In genomic region chr9:37508834-37509206, GRCh38 we compare ENCODE assay signal across 14 cellular contexts. TPM values are rescaled to one million over a fixed set of nuclear protein-coding genes. Genes with fewer than 3 reads are reported as not detected.
DNase-seq lines count a peak whose midpoint lies in the region; ATAC-seq and TF ChIP-seq lines count a peak whose summit lies in the region.
"Had no signal": no experiment of that assay in that cellular context is flagged by ENCODE, and none has a peak within 500 bp of the region (broad histone marks: within the 10 kb centered on the region; RNA-seq: fewer than 3 reads in every experiment).

No MANE protein-coding gene starts in this region.

- peak overlapping the region; percentile 37 to 65 for H3K27ac Mint-ChIP-seq in activated naive CD4-positive, alpha-beta T cell treated with anti-CD3 and anti-CD28 coated beads, Interleukin-2, amount 50 U/mL, for 72 hours
- peak overlapping the region; percentile 82 for H3K27ac Mint-ChIP-seq in T-helper 17 cell
- H3K27ac Mint-ChIP-seq: mesothelial cell of epicardium had no signal

- H3K36me3 Mint-ChIP-seq in activated naive CD4-positive, alpha-beta T cell treated with anti-CD3 and anti-CD28 coated beads, Interleukin-2, amount 50 U/mL, for 72 hours = peaks cover 2 to 9% of the 10 kb centered on the region in 2 donors
- H3K36me3 Mint-ChIP-seq in T-helper 17 cell (ENCODE audit: low read depth) = peaks cover 4% of the 10 kb centered on the region

- CTCF ChIA-PET in PC-9 (lab: Charles Lee) = no interaction called here

- no peak overlapping the region for H3K4me2 ChIP-seq in PC-9

- no peaks in the 10 kb centered on the region for H3K9me2 ChIP-seq in PC-9 (ENCODE audit: insufficient read depth)

- H3K27ac ChIP-seq in PC-9 = no peak overlapping the region
- H3K27ac ChIP-seq: transverse colon had no signal

- intact Hi-C loops in left colon (cut with DNase I, micrococcal nuclease) = no loop called here
- intact Hi-C loops in PC-9 (cut with micrococcal nuclease; ENCODE audit: unreplicated experiment) = no loop called here

- no peaks in the 10 kb centered on the region for H3F3A ChIP-seq in PC-9 (ENCODE audit: insufficient read depth, low read depth)

- H4K20me1 ChIP-seq in PC-9 (ENCODE audit: insufficient read depth) = no peaks in the 10 kb centered on the region

- no peaks in the 10 kb centered on the region for H3K36me3 ChIP-seq in PC-9 (ENCODE audit: low read depth)
- H3K36me3 ChIP-seq: transverse colon had no signal

- DNase-seq in activated naive CD4-positive, alpha-beta T cell treated with anti-CD3 and anti-CD28 coated beads, Interleukin-2, amount 50 U/mL, for 72 hours (ENCODE audit: low spot score in 2 of 2) = no peak
- no peak for DNase-seq in activated naive CD4-positive, alpha-beta T cell treated with Interleukin-2 at 50 U/mL for 16 hours
- DNase-seq in T-helper 17 cell (no peak), left colon (no peak), PC-9 (no peak), NCI-H2196 (lab: John Stamatoyannopoulos, UW; ENCODE audit: unreplicated experiment) (no peak)
- DNase-seq: activated gamma-delta T cell; Calu3; NCI-H1092 treated with DMSO at 0.1 percent for 48 hours; stimulated activated CD4-positive, alpha-beta T cell treated with anti-CD3 and anti-CD28 coated beads, Interleukin-4, amount 100 ng/mL, for 4 hours; transverse colon had no signal

- BruUV-seq in PC-9 (replicated peaks; lab: Mats Ljungman, UMichigan) = no TSS peak

- no peaks in the 10 kb centered on the region for H3K27me3 ChIP-seq in PC-9 (ENCODE audit: insufficient read depth, low read depth)
- H3K27me3 ChIP-seq: transverse colon had no signal

- no peak overlapping the region for H2AFZ ChIP-seq in PC-9

- H3K4me3 Mint-ChIP-seq in T-helper 17 cell = no peak overlapping the region
- H3K4me3 Mint-ChIP-seq: mesothelial cell of epicardium had no signal

- no peaks in the 10 kb centered on the region for H3K9me3 Mint-ChIP-seq in activated naive CD4-positive, alpha-beta T cell treated with anti-CD3 and anti-CD28 coated beads, Interleukin-2, amount 50 U/mL, for 72 hours
- H3K9me3 Mint-ChIP-seq: mesothelial cell of epicardium had no signal

- H3K4me1 ChIP-seq in PC-9 (replicated peaks; ENCODE audit: insufficient read depth) = no peaks in the 10 kb centered on the region
- H3K4me1 ChIP-seq: transverse colon had no signal

- no peak for TF ChIP-seq CTCF in PC-9 (conservative IDR thresholded peaks at IDR 0.05)

- peaks cover 26% of the 10 kb centered on the region for H3K4me1 Mint-ChIP-seq in T-helper 17 cell
- H3K4me1 Mint-ChIP-seq: mesothelial cell of epicardium had no signal

- no peak overlapping the region for H3K4me3 ChIP-seq in PC-9
- H3K4me3 ChIP-seq: transverse colon had no signal

- no peaks in the 10 kb centered on the region for H3K9me3 ChIP-seq in T-helper 17 cell (ENCODE audit: control insufficient read depth, low read length, poor library complexity, severe bottlenecking)
- H3K9me3 ChIP-seq in PC-9 (ENCODE audit: insufficient read depth, low read depth) = no peaks in the 10 kb centered on the region
- H3K9me3 ChIP-seq: transverse colon had no signal

- no peaks in the 10 kb centered on the region for H3K79me2 ChIP-seq in PC-9 (ENCODE audit: low read depth)

- ATAC-seq in activated naive CD4-positive, alpha-beta T cell treated with anti-CD3 and anti-CD28 coated beads, Interleukin-2, amount 50 U/mL, for 72 hours = no peak
- ATAC-seq in T-helper 17 cell (no peak), left colon (peak; percentile 61), HG02885 (IDR thresholded peaks at IDR 0.05; ENCODE audit: poor library complexity, unreplicated experiment) (no peak), HG02798 (IDR thresholded peaks at IDR 0.05; ENCODE audit: poor library complexity, unreplicated experiment) (no peak)

- no peaks in the 10 kb centered on the region for H3K27me3 Mint-ChIP-seq in T-helper 17 cell

- POLR2A ChIA-PET in PC-9 (lab: Charles Lee; ENCODE audit: unreplicated experiment) = no interaction called here

RNA-seq across cellular contexts. Expression of gene POLR1E, which starts 23.1 kb away (rescaled TPM):
- total RNA-seq in activated naive CD4-positive, alpha-beta T cell treated with anti-CD3 and anti-CD28 coated beads, Interleukin-2, amount 50 U/mL, for 72 hours = 10 to 100 TPM; 60.3 to 66.6 TPM
- total RNA-seq in T-helper 17 cell (10 to 100 TPM; 28.6 to 38.3 TPM), left colon (10 to 100 TPM in 1 of 2 donors, 1 to 10 TPM in 1; 8.5 to 11.4 TPM), PC-9 (2021) (19.7 and 21.8 TPM in 2 replicates)

RNA-seq across cellular contexts. Expression of gene ZBTB5, which starts 43.6 kb away (rescaled TPM):
- 10 to 100 TPM; 10.6 to 25.6 TPM for total RNA-seq in activated naive CD4-positive, alpha-beta T cell treated with anti-CD3 and anti-CD28 coated beads, Interleukin-2, amount 50 U/mL, for 72 hours
- total RNA-seq in T-helper 17 cell = 10 to 100 TPM; 13.9 to 16.5 TPM
- total RNA-seq in left colon = 1 to 10 TPM; 8.7 to 10.0 TPM
- total RNA-seq in PC-9 (2021) = 7.7 and 8.8 TPM in 2 replicates
